Comparison of ENCODE assay signal across 1 cellular context in the genomic region with DNA sequence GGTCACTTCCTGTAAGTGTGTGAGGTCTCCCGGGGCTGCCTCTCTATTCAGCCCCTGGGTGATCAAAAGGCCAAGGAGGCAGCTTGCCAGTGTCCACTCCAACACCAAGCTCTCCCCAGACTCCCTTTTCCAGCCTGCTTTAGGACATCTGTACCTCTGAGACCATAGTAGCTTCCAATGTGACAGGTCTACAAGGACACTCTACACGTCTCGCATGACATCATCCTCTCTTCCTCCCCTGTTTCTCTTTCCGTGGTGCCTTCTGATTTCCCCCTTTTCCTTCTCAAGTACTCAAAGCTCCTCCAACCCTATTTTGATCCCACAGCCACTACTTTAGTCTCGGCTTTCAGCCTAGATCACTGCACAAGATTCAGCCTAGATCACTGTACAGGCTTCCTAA.
A peak's percentile ranks its signal among the peaks of the same experiment; 100 is the strongest.
TF ChIP-seq lines count a peak whose summit lies in the region.

No MANE protein-coding gene starts in this region.

TF ChIP-seq in HEK293, 187 proteins besides CTCF, POLR2A, EP300 and RAD21 (continued from another document):
- TF ChIP-seq ZBTB17 (tag by site-specific recombination; IDR thresholded peaks at IDR 0.05) (peak; percentile 96), ZNF701 (tag by site-specific recombination; IDR thresholded peaks at IDR 0.05) (no peak), ZBTB1 (tag by site-specific recombination; IDR thresholded peaks at IDR 0.05) (no peak), HOXA7 (CRISPR knock-in tag; IDR thresholded peaks at IDR 0.05; ENCODE audit: borderline replicate concordance) (no peak), ZNF169 (tag by site-specific recombination; IDR thresholded peaks at IDR 0.05) (no peak), PRDM1 (tag by site-specific recombination; IDR thresholded peaks at IDR 0.05) (0 out of 2 replicates have a peak, but pooled peaks have one; percentile 41), MEIS1 (CRISPR knock-in tag; IDR thresholded peaks at IDR 0.05; ENCODE audit: borderline replicate concordance) (0 out of 2 replicates have a peak, but pooled peaks have one; percentile 22), ZFHX2 (tag by site-specific recombination; conservative IDR thresholded peaks at IDR 0.05) (no peak), BCL11B (tag by site-specific recombination; IDR thresholded peaks at IDR 0.05; ENCODE audit: low read depth) (0 out of 2 replicates have a peak, but pooled peaks have one; percentile 13)
- TF ChIP-seq, protein P1, sequence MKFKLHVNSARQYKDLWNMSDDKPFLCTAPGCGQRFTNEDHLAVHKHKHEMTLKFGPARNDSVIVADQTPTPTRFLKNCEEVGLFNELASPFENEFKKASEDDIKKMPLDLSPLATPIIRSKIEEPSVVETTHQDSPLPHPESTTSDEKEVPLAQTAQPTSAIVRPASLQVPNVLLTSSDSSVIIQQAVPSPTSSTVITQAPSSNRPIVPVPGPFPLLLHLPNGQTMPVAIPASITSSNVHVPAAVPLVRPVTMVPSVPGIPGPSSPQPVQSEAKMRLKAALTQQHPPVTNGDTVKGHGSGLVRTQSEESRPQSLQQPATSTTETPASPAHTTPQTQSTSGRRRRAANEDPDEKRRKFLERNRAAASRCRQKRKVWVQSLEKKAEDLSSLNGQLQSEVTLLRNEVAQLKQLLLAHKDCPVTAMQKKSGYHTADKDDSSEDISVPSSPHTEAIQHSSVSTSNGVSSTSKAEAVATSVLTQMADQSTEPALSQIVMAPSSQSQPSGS (tag by site-specific recombination; IDR thresholded peaks at IDR 0.05; ENCODE audit: low read depth), result peak; percentile 86
- TF ChIP-seq, protein P2, sequence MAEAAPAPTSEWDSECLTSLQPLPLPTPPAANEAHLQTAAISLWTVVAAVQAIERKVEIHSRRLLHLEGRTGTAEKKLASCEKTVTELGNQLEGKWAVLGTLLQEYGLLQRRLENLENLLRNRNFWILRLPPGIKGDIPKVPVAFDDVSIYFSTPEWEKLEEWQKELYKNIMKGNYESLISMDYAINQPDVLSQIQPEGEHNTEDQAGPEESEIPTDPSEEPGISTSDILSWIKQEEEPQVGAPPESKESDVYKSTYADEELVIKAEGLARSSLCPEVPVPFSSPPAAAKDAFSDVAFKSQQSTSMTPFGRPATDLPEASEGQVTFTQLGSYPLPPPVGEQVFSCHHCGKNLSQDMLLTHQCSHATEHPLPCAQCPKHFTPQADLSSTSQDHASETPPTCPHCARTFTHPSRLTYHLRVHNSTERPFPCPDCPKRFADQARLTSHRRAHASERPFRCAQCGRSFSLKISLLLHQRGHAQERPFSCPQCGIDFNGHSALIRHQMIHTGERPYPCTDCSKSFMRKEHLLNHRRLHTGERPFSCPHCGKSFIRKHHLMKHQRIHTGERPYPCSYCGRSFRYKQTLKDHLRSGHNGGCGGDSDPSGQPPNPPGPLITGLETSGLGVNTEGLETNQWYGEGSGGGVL (tag by site-specific recombination; IDR thresholded peaks at IDR 0.05), result peak; percentile 19; the same call in 1 of the 2 replicates
- TF ChIP-seq, protein P3, sequence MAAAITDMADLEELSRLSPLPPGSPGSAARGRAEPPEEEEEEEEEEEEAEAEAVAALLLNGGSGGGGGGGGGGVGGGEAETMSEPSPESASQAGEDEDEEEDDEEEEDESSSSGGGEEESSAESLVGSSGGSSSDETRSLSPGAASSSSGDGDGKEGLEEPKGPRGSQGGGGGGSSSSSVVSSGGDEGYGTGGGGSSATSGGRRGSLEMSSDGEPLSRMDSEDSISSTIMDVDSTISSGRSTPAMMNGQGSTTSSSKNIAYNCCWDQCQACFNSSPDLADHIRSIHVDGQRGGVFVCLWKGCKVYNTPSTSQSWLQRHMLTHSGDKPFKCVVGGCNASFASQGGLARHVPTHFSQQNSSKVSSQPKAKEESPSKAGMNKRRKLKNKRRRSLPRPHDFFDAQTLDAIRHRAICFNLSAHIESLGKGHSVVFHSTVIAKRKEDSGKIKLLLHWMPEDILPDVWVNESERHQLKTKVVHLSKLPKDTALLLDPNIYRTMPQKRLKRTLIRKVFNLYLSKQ (tag by site-specific recombination; IDR thresholded peaks at IDR 0.05; ENCODE audit: borderline replicate concordance), result no peak
- TF ChIP-seq, protein P4, sequence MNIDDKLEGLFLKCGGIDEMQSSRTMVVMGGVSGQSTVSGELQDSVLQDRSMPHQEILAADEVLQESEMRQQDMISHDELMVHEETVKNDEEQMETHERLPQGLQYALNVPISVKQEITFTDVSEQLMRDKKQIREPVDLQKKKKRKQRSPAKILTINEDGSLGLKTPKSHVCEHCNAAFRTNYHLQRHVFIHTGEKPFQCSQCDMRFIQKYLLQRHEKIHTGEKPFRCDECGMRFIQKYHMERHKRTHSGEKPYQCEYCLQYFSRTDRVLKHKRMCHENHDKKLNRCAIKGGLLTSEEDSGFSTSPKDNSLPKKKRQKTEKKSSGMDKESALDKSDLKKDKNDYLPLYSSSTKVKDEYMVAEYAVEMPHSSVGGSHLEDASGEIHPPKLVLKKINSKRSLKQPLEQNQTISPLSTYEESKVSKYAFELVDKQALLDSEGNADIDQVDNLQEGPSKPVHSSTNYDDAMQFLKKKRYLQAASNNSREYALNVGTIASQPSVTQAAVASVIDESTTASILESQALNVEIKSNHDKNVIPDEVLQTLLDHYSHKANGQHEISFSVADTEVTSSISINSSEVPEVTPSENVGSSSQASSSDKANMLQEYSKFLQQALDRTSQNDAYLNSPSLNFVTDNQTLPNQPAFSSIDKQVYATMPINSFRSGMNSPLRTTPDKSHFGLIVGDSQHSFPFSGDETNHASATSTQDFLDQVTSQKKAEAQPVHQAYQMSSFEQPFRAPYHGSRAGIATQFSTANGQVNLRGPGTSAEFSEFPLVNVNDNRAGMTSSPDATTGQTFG (tag by site-specific recombination; IDR thresholded peaks at IDR 0.05; ENCODE audit: borderline replicate concordance), result 0 out of 2 replicates have a peak, but pooled peaks have one; percentile 44
- TF ChIP-seq, protein P5, sequence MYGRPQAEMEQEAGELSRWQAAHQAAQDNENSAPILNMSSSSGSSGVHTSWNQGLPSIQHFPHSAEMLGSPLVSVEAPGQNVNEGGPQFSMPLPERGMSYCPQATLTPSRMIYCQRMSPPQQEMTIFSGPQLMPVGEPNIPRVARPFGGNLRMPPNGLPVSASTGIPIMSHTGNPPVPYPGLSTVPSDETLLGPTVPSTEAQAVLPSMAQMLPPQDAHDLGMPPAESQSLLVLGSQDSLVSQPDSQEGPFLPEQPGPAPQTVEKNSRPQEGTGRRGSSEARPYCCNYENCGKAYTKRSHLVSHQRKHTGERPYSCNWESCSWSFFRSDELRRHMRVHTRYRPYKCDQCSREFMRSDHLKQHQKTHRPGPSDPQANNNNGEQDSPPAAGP (tag by site-specific recombination; IDR thresholded peaks at IDR 0.05), result no peak
- TF ChIP-seq, protein P6, sequence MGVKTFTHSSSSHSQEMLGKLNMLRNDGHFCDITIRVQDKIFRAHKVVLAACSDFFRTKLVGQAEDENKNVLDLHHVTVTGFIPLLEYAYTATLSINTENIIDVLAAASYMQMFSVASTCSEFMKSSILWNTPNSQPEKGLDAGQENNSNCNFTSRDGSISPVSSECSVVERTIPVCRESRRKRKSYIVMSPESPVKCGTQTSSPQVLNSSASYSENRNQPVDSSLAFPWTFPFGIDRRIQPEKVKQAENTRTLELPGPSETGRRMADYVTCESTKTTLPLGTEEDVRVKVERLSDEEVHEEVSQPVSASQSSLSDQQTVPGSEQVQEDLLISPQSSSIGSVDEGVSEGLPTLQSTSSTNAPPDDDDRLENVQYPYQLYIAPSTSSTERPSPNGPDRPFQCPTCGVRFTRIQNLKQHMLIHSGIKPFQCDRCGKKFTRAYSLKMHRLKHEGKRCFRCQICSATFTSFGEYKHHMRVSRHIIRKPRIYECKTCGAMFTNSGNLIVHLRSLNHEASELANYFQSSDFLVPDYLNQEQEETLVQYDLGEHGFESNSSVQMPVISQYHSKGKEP (tag by site-specific recombination; IDR thresholded peaks at IDR 0.05), result no peak
